ENCODE assay signal across 26 cellular contexts in the genomic region with DNA sequence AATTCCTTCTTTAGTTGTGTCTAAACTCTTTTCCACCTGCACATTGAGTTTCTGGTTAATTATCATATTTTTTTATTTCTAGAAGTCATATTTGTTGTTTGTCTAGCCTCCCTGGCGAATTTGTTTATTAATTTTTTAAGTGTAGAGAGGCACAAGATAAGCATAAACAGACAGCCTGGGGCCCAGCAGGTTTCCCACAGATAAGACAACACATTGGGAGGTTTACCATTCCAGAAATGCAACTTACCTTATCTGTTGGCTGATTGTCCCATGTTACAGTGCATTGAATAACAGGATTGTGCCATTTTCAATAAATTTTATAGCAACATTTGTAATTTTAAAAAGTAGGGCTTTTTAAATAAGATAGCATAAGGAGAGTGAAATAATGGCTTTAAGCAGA. TPM values are rescaled to one million over a fixed set of nuclear protein-coding genes. Genes with fewer than 3 reads are reported as not detected.
A peak's percentile ranks its signal among the peaks of the same experiment; 100 is the strongest.
DNase-seq lines count a peak whose midpoint lies in the region; ATAC-seq and TF ChIP-seq lines count a peak whose summit lies in the region.
"Had no signal": no experiment of that assay in that cellular context is flagged by ENCODE, and none has a peak within 500 bp of the region (broad histone marks: within the 10 kb centered on the region; RNA-seq: fewer than 3 reads in every experiment).

No MANE protein-coding gene starts in this region.

- H3K36me3 Mint-ChIP-seq in activated naive CD8-positive, alpha-beta T cell treated with anti-CD3 and anti-CD28 coated beads for 36 hours, result peaks cover 21% of the 10 kb centered on the region
- peaks cover 45% of the 10 kb centered on the region for H3K36me3 Mint-ChIP-seq in activated naive CD8-positive, alpha-beta T cell treated with anti-CD3 and anti-CD28 coated beads, Interleukin-2, amount 50 U/mL, for 24 hours (ENCODE audit: low read depth)

- H3K9me3 Mint-ChIP-seq in activated naive CD8-positive, alpha-beta T cell treated with anti-CD3 and anti-CD28 coated beads for 36 hours, result no peaks in the 10 kb centered on the region
- H3K9me3 Mint-ChIP-seq in activated naive CD8-positive, alpha-beta T cell treated with anti-CD3 and anti-CD28 coated beads, Interleukin-2, amount 50 U/mL, for 24 hours, result no peaks in the 10 kb centered on the region
- H3K9me3 Mint-ChIP-seq: CD4-positive, alpha-beta memory T cell; CD8-positive, alpha-beta memory T cell had no signal

- H3K27ac ChIP-seq in aorta (ENCODE audit: low read depth in 1 of 2, low read length in 2 of 2), result no peak overlapping the region
- H3K27ac ChIP-seq: BLaER1 had no signal

- peaks cover 9% of the 10 kb centered on the region in 2 donors for H3K36me3 ChIP-seq in aorta (ENCODE audit: control insufficient read depth in 1 of 2, insufficient read depth in 2 of 2, low read length in 1 of 2)

- H3K27me3 Mint-ChIP-seq in activated naive CD8-positive, alpha-beta T cell treated with anti-CD3 and anti-CD28 coated beads for 36 hours, result no peaks in the 10 kb centered on the region
- H3K27me3 Mint-ChIP-seq in activated naive CD8-positive, alpha-beta T cell treated with anti-CD3 and anti-CD28 coated beads, Interleukin-2, amount 50 U/mL, for 24 hours, result no peaks in the 10 kb centered on the region
- H3K27me3 Mint-ChIP-seq: CD4-positive, alpha-beta memory T cell; CD4-positive, CD25-positive, alpha-beta regulatory T cell; CD8-positive, alpha-beta memory T cell had no signal

- no peak for TF ChIP-seq POLR2A in erythroblast (IDR thresholded peaks at IDR 0.05; ENCODE audit: low read length)

- H3K4me3 Mint-ChIP-seq in activated naive CD8-positive, alpha-beta T cell treated with anti-CD3 and anti-CD28 coated beads for 36 hours, result no peak overlapping the region
- H3K4me3 Mint-ChIP-seq in activated naive CD8-positive, alpha-beta T cell treated with anti-CD3 and anti-CD28 coated beads, Interleukin-2, amount 50 U/mL, for 24 hours, result no peak overlapping the region
- H3K4me3 Mint-ChIP-seq: CD14-positive monocyte; CD4-positive, alpha-beta memory T cell; CD4-positive, CD25-positive, alpha-beta regulatory T cell; CD8-positive, alpha-beta memory T cell had no signal

- peak overlapping the region; percentile 68 for H3K27ac Mint-ChIP-seq in activated naive CD8-positive, alpha-beta T cell treated with anti-CD3 and anti-CD28 coated beads for 36 hours
- H3K27ac Mint-ChIP-seq in activated naive CD8-positive, alpha-beta T cell treated with anti-CD3 and anti-CD28 coated beads, Interleukin-2, amount 50 U/mL, for 24 hours, result no peak overlapping the region
- H3K27ac Mint-ChIP-seq: CD4-positive, CD25-positive, alpha-beta regulatory T cell; CD8-positive, alpha-beta memory T cell had no signal

- H3K4me1 ChIP-seq in aorta (ENCODE audit: control insufficient read depth in 1 of 2, insufficient read depth in 2 of 2, low read length in 2 of 2), result no peaks in the 10 kb centered on the region
- H3K4me1 ChIP-seq: BE2C, BLaER1 had no signal

- H3K4me1 Mint-ChIP-seq in activated naive CD8-positive, alpha-beta T cell treated with anti-CD3 and anti-CD28 coated beads for 36 hours, result peaks cover 2% of the 10 kb centered on the region
- H3K4me1 Mint-ChIP-seq in activated naive CD8-positive, alpha-beta T cell treated with anti-CD3 and anti-CD28 coated beads, Interleukin-2, amount 50 U/mL, for 24 hours, result no peaks in the 10 kb centered on the region
- H3K4me1 Mint-ChIP-seq: CD14-positive monocyte; CD4-positive, CD25-positive, alpha-beta regulatory T cell had no signal

- intact Hi-C loops in aorta (cut with DNase I), result no loop called here

- H3K4me3 ChIP-seq in aorta (ENCODE audit: low read length in 2 of 2), result no peak overlapping the region
- H3K4me3 ChIP-seq: BLaER1, GM12878 had no signal

- H3K27me3 ChIP-seq in aorta (ENCODE audit: control insufficient read depth in 1 of 2, insufficient read depth in 2 of 2, low read length in 1 of 2), result no peaks in the 10 kb centered on the region
- H3K27me3 ChIP-seq: BE2C, BLaER1 had no signal

- WGBS in aorta, 2 donors, result 97 to 98% methylated on average over 1 of the region's 1 CpG

- no peak for ATAC-seq in activated naive CD8-positive, alpha-beta T cell treated with anti-CD3 and anti-CD28 coated beads, Interleukin-2, amount 50 U/mL, for 24 hours
- ATAC-seq in aorta (ENCODE audit: low FRiP score) (no peak), GM21528 (IDR thresholded peaks at IDR 0.05; ENCODE audit: low FRiP score, unreplicated experiment) (no peak)
- ATAC-seq: GM12878 had no signal

- DNase-seq in activated naive CD8-positive, alpha-beta T cell treated with anti-CD3 and anti-CD28 coated beads for 36 hours, result no peak
- DNase-seq in activated naive CD8-positive, alpha-beta T cell treated with anti-CD3 and anti-CD28 coated beads, Interleukin-2, amount 50 U/mL, for 24 hours, result no peak
- DNase-seq in erythroblast (lab: John Stamatoyannopoulos, UW), result peak; percentile 31 to 70
- DNase-seq in aorta, result no peak
- DNase-seq: 8988T; ACHN; BE2C; C1 segment of cervical spinal cord; CD4-positive, alpha-beta memory T cell; CD4-positive, CD25-positive, alpha-beta regulatory T cell; CD8-positive, alpha-beta memory T cell; COR-L47; DMS 273 treated with DMSO at 0.1 percent for 48 hours; DMS153; DMS53; DMS79; DND-41; EL; GDM1 had no signal

- no peaks in the 10 kb centered on the region for H3K9me3 ChIP-seq in aorta (ENCODE audit: control insufficient read depth, low read length)
- H3K9me3 ChIP-seq: BE2C, BLaER1 had no signal

RNA-seq across cellular contexts. Expression of gene COG2, which starts 34.9 kb away (rescaled TPM):
- 10 to 100 TPM; 41.0 to 41.7 TPM for total RNA-seq in activated naive CD8-positive, alpha-beta T cell treated with anti-CD3 and anti-CD28 coated beads for 36 hours
- total RNA-seq in aorta, result 10 to 100 TPM; 18.1 to 23.1 TPM
- 10 to 100 TPM in 1 of 2 donors, 1 to 10 TPM in 1; 6.4 to 14.0 TPM for polyA plus RNA-seq in aorta

RNA-seq across cellular contexts. Expression of gene AGT, which starts 36.7 kb away (rescaled TPM):
- total RNA-seq in activated naive CD8-positive, alpha-beta T cell treated with anti-CD3 and anti-CD28 coated beads for 36 hours, result not detected
- 10 to 100 TPM; 46.1 to 49.1 TPM for total RNA-seq in aorta
- polyA plus RNA-seq in aorta, result 100 to 1,000 TPM in 1 of 2 donors, 10 to 100 TPM in 1; 23.2 to 120 TPM
- total RNA-seq: A673; CD4-positive, alpha-beta memory T cell; CD4-positive, CD25-positive, alpha-beta regulatory T cell; CD8-positive, alpha-beta memory T cell; Daoy; G401 had no signal
- polyA plus RNA-seq: CD14-positive monocyte; CD4-positive, alpha-beta memory T cell; CD4-positive, CD25-positive, alpha-beta regulatory T cell; CD8-positive, alpha-beta memory T cell; GM12878 had no signal

Comparison
In these comparisons a context has a peak if more than half of its experiments do, and no peak if none do; other contexts are left out.
1. DNase-seq: peak in erythroblast (2 of 2); none in activated naive CD8-positive, alpha-beta T cell treated with anti-CD3 and anti-CD28 coated beads for 36 hours (single experiment), activated naive CD8-positive, alpha-beta T cell treated with anti-CD3 and anti-CD28 coated beads, Interleukin-2, amount 50 U/mL, for 24 hours (single experiment) and aorta (0 of 2).
2. RNA of gene AGT, which starts 36.7 kb away (total RNA-seq): 46.1 to 49.1 TPM in aorta; not detected in activated naive CD8-positive, alpha-beta T cell treated with anti-CD3 and anti-CD28 coated beads for 36 hours; every median in the first group is over 10 times any median in the second.